In genomic region chr6:16676978-16677377, GRCh38 we compare ENCODE assay signal across 12 cellular contexts.
DNase-seq lines count a peak whose midpoint lies in the region; ATAC-seq and TF ChIP-seq lines count a peak whose summit lies in the region.
"Had no signal": no experiment of that assay in that cellular context is flagged by ENCODE, and none has a peak within 500 bp of the region (broad histone marks: within the 10 kb centered on the region; RNA-seq: fewer than 3 reads in every experiment).

No MANE protein-coding gene starts in this region.

- H3K4me3 ChIP-seq in adipocyte (ENCODE audit: low read length) (peak overlapping the region; percentile 47), thyroid gland (replicated peaks in 1 of 3) (no peak overlapping the region), HAP-1 (no peak overlapping the region)
- H3K4me3 ChIP-seq: suprapubic skin had no signal

- H3K27ac Mint-ChIP-seq in activated CD4-positive, alpha-beta T cell treated with anti-CD3 and anti-CD28 coated beads for 36 hours = peak overlapping the region; percentile 74
- no peak overlapping the region for H3K27ac Mint-ChIP-seq in activated CD4-positive, alpha-beta T cell treated with anti-CD3 and anti-CD28 coated beads, Interleukin-2, amount 10 ng/mL, durations not matched to agents 7 days and 5 days
- H3K27ac Mint-ChIP-seq: activated naive CD4-positive, alpha-beta T cell treated with anti-CD3 and anti-CD28 coated beads for 36 hours had no signal

- H3K4me3 Mint-ChIP-seq in activated CD4-positive, alpha-beta T cell treated with anti-CD3 and anti-CD28 coated beads for 36 hours = no peak overlapping the region
- H3K4me3 Mint-ChIP-seq in activated CD4-positive, alpha-beta T cell treated with anti-CD3 and anti-CD28 coated beads, Interleukin-2, amount 10 ng/mL, durations not matched to agents 7 days and 5 days = no peak overlapping the region
- H3K4me3 Mint-ChIP-seq: activated naive CD4-positive, alpha-beta T cell treated with anti-CD3 and anti-CD28 coated beads for 36 hours had no signal

- CTCF ChIA-PET in activated CD4-positive, alpha-beta T cell treated with anti-CD3 and anti-CD28 coated beads for 36 hours (lab: Charles Lee) = no interaction called here
- CTCF ChIA-PET in activated CD4-positive, alpha-beta T cell treated with anti-CD3 and anti-CD28 coated beads, Interleukin-2, amount 10 ng/mL, durations not matched to agents 7 days and 5 days (lab: Charles Lee) = no interaction called here

- H3K9me3 Mint-ChIP-seq in activated CD4-positive, alpha-beta T cell treated with anti-CD3 and anti-CD28 coated beads for 36 hours (ENCODE audit: low read depth) = peaks cover 1% of the 10 kb centered on the region
- H3K9me3 Mint-ChIP-seq in activated CD4-positive, alpha-beta T cell treated with anti-CD3 and anti-CD28 coated beads, Interleukin-2, amount 10 ng/mL, durations not matched to agents 7 days and 5 days = no peaks in the 10 kb centered on the region
- H3K9me3 Mint-ChIP-seq: activated naive CD4-positive, alpha-beta T cell treated with anti-CD3 and anti-CD28 coated beads for 36 hours had no signal

- peaks cover 16% of the 10 kb centered on the region for H3K36me3 Mint-ChIP-seq in activated CD4-positive, alpha-beta T cell treated with anti-CD3 and anti-CD28 coated beads for 36 hours (ENCODE audit: low read depth)
- peaks cover 18% of the 10 kb centered on the region for H3K36me3 Mint-ChIP-seq in activated CD4-positive, alpha-beta T cell treated with anti-CD3 and anti-CD28 coated beads, Interleukin-2, amount 10 ng/mL, durations not matched to agents 7 days and 5 days (ENCODE audit: low read depth)

- peaks cover 59% of the 10 kb centered on the region for H3K4me1 Mint-ChIP-seq in activated CD4-positive, alpha-beta T cell treated with anti-CD3 and anti-CD28 coated beads for 36 hours
- peaks cover 24% of the 10 kb centered on the region for H3K4me1 Mint-ChIP-seq in activated CD4-positive, alpha-beta T cell treated with anti-CD3 and anti-CD28 coated beads, Interleukin-2, amount 10 ng/mL, durations not matched to agents 7 days and 5 days

- H3K36me3 ChIP-seq in adipocyte (ENCODE audit: control insufficient read depth, insufficient read depth, low read length, severe bottlenecking) = no peaks in the 10 kb centered on the region
- H3K36me3 ChIP-seq in thyroid gland = no peaks in the 10 kb centered on the region
- H3K36me3 ChIP-seq in HAP-1 (replicated peaks) = no peaks in the 10 kb centered on the region
- H3K36me3 ChIP-seq: suprapubic skin had no signal

- no peak for TF ChIP-seq CTCF in thyroid gland (IDR thresholded peaks at IDR 0.05)

- H3K4me1 ChIP-seq in adipocyte (ENCODE audit: control insufficient read depth, insufficient read depth, low read length) (peaks cover 53% of the 10 kb centered on the region), thyroid gland (peaks cover 26 to 41% of the 10 kb centered on the region in 2 donors), HAP-1 (no peaks in the 10 kb centered on the region)

- H3K9ac ChIP-seq in adipocyte (ENCODE audit: low read length) = peak overlapping the region; percentile 70

- no peak for ATAC-seq in activated CD4-positive, alpha-beta T cell treated with anti-CD3 and anti-CD28 coated beads for 36 hours
- ATAC-seq in HG03139 (IDR thresholded peaks at IDR 0.05; ENCODE audit: unreplicated experiment) = no peak
- ATAC-seq: SK-N-SH treated with all-trans-retinoic acid at 6 μM for 48 hours had no signal

- no peak for DNase-seq in activated CD4-positive, alpha-beta T cell treated with anti-CD3 and anti-CD28 coated beads for 36 hours
- no peak for DNase-seq in activated CD4-positive, alpha-beta T cell treated with anti-CD3 and anti-CD28 coated beads, Interleukin-2, amount 10 ng/mL, durations not matched to agents 7 days and 5 days
- no peak for DNase-seq in adipocyte (ENCODE audit: low read depth)
- DNase-seq in islet precursor cell = peak; percentile 70
- DNase-seq in thyroid gland = no peak
- no peak for DNase-seq in HAP-1 (ENCODE audit: low spot score in 2 of 2)
- no peak for DNase-seq in NOMO-1 treated with dmso at 0.1 percent for 144 hours (lab: John Stamatoyannopoulos, UW; ENCODE audit: unreplicated experiment)
- DNase-seq: activated naive CD4-positive, alpha-beta T cell treated with anti-CD3 and anti-CD28 coated beads for 36 hours; MM.1S had no signal

- no peaks in the 10 kb centered on the region for H3K27me3 Mint-ChIP-seq in activated CD4-positive, alpha-beta T cell treated with anti-CD3 and anti-CD28 coated beads for 36 hours
- H3K27me3 Mint-ChIP-seq in activated CD4-positive, alpha-beta T cell treated with anti-CD3 and anti-CD28 coated beads, Interleukin-2, amount 10 ng/mL, durations not matched to agents 7 days and 5 days = no peaks in the 10 kb centered on the region

- 51 to 66% methylated on average over 6 of the region's 6 CpGs for WGBS in thyroid gland, 2 donors

- peak overlapping the region; percentile 9 to 33 (median 19) for H3K27ac ChIP-seq in thyroid gland
- H3K27ac ChIP-seq: suprapubic skin had no signal

- no peak for TF ChIP-seq POLR2A in thyroid gland (IDR thresholded peaks at IDR 0.05)

- H3K27me3 ChIP-seq in adipocyte (replicated peaks; ENCODE audit: control insufficient read depth, insufficient read depth, low read length) (no peaks in the 10 kb centered on the region), thyroid gland (no peaks in the 10 kb centered on the region), HAP-1 (ENCODE audit: low read depth) (no peaks in the 10 kb centered on the region)
- H3K27me3 ChIP-seq: suprapubic skin had no signal

- intact Hi-C loops in activated CD4-positive, alpha-beta T cell treated with anti-CD3 and anti-CD28 coated beads for 36 hours (cut with DNase I, micrococcal nuclease) = no loop called here
- intact Hi-C loops in thyroid gland (cut with DNase I) = loop anchor here (10.0 kb wide), 1 partner anchor 88 kb away; the partner anchor contains the start of gene ATXN1

- in situ Hi-C loops in HAP-1 (cut with MboI; ENCODE audit: low sequenced_read_pairs) = no loop called here

- H3K9me3 ChIP-seq in adipocyte (ENCODE audit: control insufficient read depth, low read length) = no peaks in the 10 kb centered on the region
- no peaks in the 10 kb centered on the region for H3K9me3 ChIP-seq in thyroid gland
- no peaks in the 10 kb centered on the region for H3K9me3 ChIP-seq in HAP-1
- H3K9me3 ChIP-seq: suprapubic skin had no signal

- POLR2A ChIA-PET in activated CD4-positive, alpha-beta T cell treated with anti-CD3 and anti-CD28 coated beads for 36 hours (lab: Charles Lee) = no interaction called here
- POLR2A ChIA-PET in activated CD4-positive, alpha-beta T cell treated with anti-CD3 and anti-CD28 coated beads, Interleukin-2, amount 10 ng/mL, durations not matched to agents 7 days and 5 days (lab: Charles Lee) = no interaction called here
